Comparison of ENCODE assay signal across 8 cellular contexts in genomic region chr12:50765325-50765911, GRCh38. TPM values are rescaled to one million over a fixed set of nuclear protein-coding genes. Genes with fewer than 3 reads are reported as not detected.
DNase-seq lines count a peak whose midpoint lies in the region; ATAC-seq and FAIRE-seq lines count a peak whose summit lies in the region.

No MANE protein-coding gene starts in this region.

- no peak for FAIRE-seq in urothelium cell line (lab: Jason Lieb, UNC)

- peak overlapping the region; percentile 92 to 95 for H3K4me3 Mint-ChIP-seq in activated T-cell treated with anti-CD3 and anti-CD28 coated beads, Interleukin-2, amount 50 U/mL, for 72 hours
- peak overlapping the region; percentile 93 for H3K4me3 Mint-ChIP-seq in natural killer cell treated with Interleukin-12 subunit alpha and Interleukin-12 subunit beta and Interleukin-15 and Interleukin-18, amount 100 ng/mL, for 72 hours

- peaks cover 57% of the 10 kb centered on the region for H3K4me1 Mint-ChIP-seq in activated T-cell treated with anti-CD3 and anti-CD28 coated beads, Interleukin-2, amount 50 U/mL, for 72 hours (ENCODE audit: low read depth)
- peaks cover 21 to 27% of the 10 kb centered on the region in 2 donors for H3K4me1 Mint-ChIP-seq in natural killer cell treated with Interleukin-12 subunit alpha and Interleukin-12 subunit beta and Interleukin-15 and Interleukin-18, amount 100 ng/mL, for 72 hours (ENCODE audit: low read depth in 2 of 2)

- peak; percentile 32 for ATAC-seq in HG03060 (IDR thresholded peaks at IDR 0.05; ENCODE audit: low read depth, unreplicated experiment)
- ATAC-seq in activated T-cell treated with anti-CD3 and anti-CD28 coated beads, Interleukin-2, amount 50 U/mL, for 72 hours (replicated peaks in 1 of 2), result no peak
- no peak for ATAC-seq in natural killer cell treated with Interleukin-12 subunit alpha and Interleukin-12 subunit beta and Interleukin-15 and Interleukin-18, amount 100 ng/mL, for 72 hours
- no peak for ATAC-seq in GM21723 (IDR thresholded peaks at IDR 0.05; ENCODE audit: unreplicated experiment)

- H3K36me3 Mint-ChIP-seq in activated T-cell treated with anti-CD3 and anti-CD28 coated beads, Interleukin-2, amount 50 U/mL, for 72 hours (ENCODE audit: insufficient read depth in 2 of 2), result peaks cover 2 to 25% of the 10 kb centered on the region in 2 donors
- no peaks in the 10 kb centered on the region for H3K36me3 Mint-ChIP-seq in natural killer cell treated with Interleukin-12 subunit alpha and Interleukin-12 subunit beta and Interleukin-15 and Interleukin-18, amount 100 ng/mL, for 72 hours

- H3K27me3 Mint-ChIP-seq in activated T-cell treated with anti-CD3 and anti-CD28 coated beads, Interleukin-2, amount 50 U/mL, for 72 hours (ENCODE audit: low read depth), result no peaks in the 10 kb centered on the region
- H3K27me3 Mint-ChIP-seq in natural killer cell treated with Interleukin-12 subunit alpha and Interleukin-12 subunit beta and Interleukin-15 and Interleukin-18, amount 100 ng/mL, for 72 hours, result no peaks in the 10 kb centered on the region

- H3K27ac Mint-ChIP-seq in activated T-cell treated with anti-CD3 and anti-CD28 coated beads, Interleukin-2, amount 50 U/mL, for 72 hours, result peak overlapping the region; percentile 92
- H3K27ac Mint-ChIP-seq in natural killer cell treated with Interleukin-12 subunit alpha and Interleukin-12 subunit beta and Interleukin-15 and Interleukin-18, amount 100 ng/mL, for 72 hours, result peak overlapping the region; percentile 74 to 97

- peaks cover 0 to 2% of the 10 kb centered on the region in 2 donors for H3K9me3 Mint-ChIP-seq in activated T-cell treated with anti-CD3 and anti-CD28 coated beads, Interleukin-2, amount 50 U/mL, for 72 hours
- no peaks in the 10 kb centered on the region for H3K9me3 Mint-ChIP-seq in natural killer cell treated with Interleukin-12 subunit alpha and Interleukin-12 subunit beta and Interleukin-15 and Interleukin-18, amount 100 ng/mL, for 72 hours

- DNase-seq in EH (ENCODE audit: low read depth) (peak; percentile 63), NOMO-1 treated with DMSO at 0.1 percent for 48 hours (lab: John Stamatoyannopoulos, UW; ENCODE audit: unreplicated experiment) (peak; percentile 51), fibroblast of peridontal ligament (ENCODE audit: extremely low read depth) (peak; percentile 62), urothelium cell line (ENCODE audit: low spot score) (peak; percentile 52)
- DNase-seq in activated T-cell treated with anti-CD3 and anti-CD28 coated beads, Interleukin-2, amount 50 U/mL, for 72 hours, result peak; percentile 35 to 47
- DNase-seq in natural killer cell treated with Interleukin-12 subunit alpha and Interleukin-12 subunit beta and Interleukin-15 and Interleukin-18, amount 100 ng/mL, for 72 hours (ENCODE audit: low spot score), result no peak

RNA-seq across cellular contexts. Expression of gene ATF1, which starts 1.5 kb away (rescaled TPM):
- total RNA-seq in activated T-cell treated with anti-CD3 and anti-CD28 coated beads, Interleukin-2, amount 50 U/mL, for 72 hours, result 10 to 100 TPM; 66.6 to 82.3 TPM
- total RNA-seq in natural killer cell treated with Interleukin-12 subunit alpha and Interleukin-12 subunit beta and Interleukin-15 and Interleukin-18, amount 100 ng/mL, for 72 hours, result 10 to 100 TPM; 35.4 to 37.3 TPM
